2 cellular contexts compared by ENCODE assay signal in the genomic region with DNA sequence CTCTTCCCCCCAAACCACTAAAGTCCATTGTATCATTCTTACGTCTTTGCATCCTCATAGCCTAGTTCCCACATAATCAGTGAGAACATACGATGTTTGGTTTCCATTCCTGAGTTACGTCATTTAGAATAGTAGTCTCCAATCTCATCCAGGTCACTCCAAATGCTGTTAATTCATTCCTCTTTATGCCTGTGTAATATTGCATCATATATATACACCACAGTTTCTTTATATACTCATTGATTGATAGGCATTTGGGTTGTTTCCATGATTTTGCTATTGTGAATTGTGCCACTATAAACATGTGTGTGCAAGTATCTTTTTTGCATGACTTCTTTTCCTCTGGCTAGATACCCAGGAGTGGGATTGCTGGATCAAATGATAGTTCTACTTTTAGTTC.
TF ChIP-seq lines count a peak whose summit lies in the region.

No MANE protein-coding gene starts in this region.

TF ChIP-seq in GM12891, 5 proteins besides CTCF, POLR2A, EP300 and RAD21:
- no peak for TF ChIP-seq PAX5 (IDR thresholded peaks at IDR 0.05; ENCODE audit: insufficient read depth, low read length, severe bottlenecking)
- TF ChIP-seq TAF1 (IDR thresholded peaks at IDR 0.05; ENCODE audit: low read depth, low read length) = no peak
- no peak for TF ChIP-seq POLR2AphosphoS5 (IDR thresholded peaks at IDR 0.05; ENCODE audit: low read depth, low read length)
- TF ChIP-seq SPI1 (IDR thresholded peaks at IDR 0.05; ENCODE audit: low read depth, low read length) = no peak
- TF ChIP-seq POU2F2 (IDR thresholded peaks at IDR 0.05; ENCODE audit: low read depth, low read length) = no peak

TF ChIP-seq in K562, 482 proteins besides CTCF, POLR2A, EP300 and RAD21:
- TF ChIP-seq CEBPB (tag; IDR thresholded peaks at IDR 0.05) (peak; percentile 31; the same call in 1 of the 2 replicates), CEBPG (CRISPR knock-in tag; IDR thresholded peaks at IDR 0.05) (no peak), CEBPG (tag; conservative IDR thresholded peaks at IDR 0.05 in 1 of 2, IDR thresholded peaks at IDR 0.05 in 1 of 2) (peak; percentile 52 to 77), EHMT2 (IDR thresholded peaks at IDR 0.05) (no peak), NFIX (CRISPR knock-in tag; IDR thresholded peaks at IDR 0.05; ENCODE audit: low read depth) (no peak), POLR2AphosphoS5 (IDR thresholded peaks at IDR 0.05; ENCODE audit: control insufficient read depth, insufficient read depth, low read depth, low read length) (no peak)
- TF ChIP-seq, protein P1, sequence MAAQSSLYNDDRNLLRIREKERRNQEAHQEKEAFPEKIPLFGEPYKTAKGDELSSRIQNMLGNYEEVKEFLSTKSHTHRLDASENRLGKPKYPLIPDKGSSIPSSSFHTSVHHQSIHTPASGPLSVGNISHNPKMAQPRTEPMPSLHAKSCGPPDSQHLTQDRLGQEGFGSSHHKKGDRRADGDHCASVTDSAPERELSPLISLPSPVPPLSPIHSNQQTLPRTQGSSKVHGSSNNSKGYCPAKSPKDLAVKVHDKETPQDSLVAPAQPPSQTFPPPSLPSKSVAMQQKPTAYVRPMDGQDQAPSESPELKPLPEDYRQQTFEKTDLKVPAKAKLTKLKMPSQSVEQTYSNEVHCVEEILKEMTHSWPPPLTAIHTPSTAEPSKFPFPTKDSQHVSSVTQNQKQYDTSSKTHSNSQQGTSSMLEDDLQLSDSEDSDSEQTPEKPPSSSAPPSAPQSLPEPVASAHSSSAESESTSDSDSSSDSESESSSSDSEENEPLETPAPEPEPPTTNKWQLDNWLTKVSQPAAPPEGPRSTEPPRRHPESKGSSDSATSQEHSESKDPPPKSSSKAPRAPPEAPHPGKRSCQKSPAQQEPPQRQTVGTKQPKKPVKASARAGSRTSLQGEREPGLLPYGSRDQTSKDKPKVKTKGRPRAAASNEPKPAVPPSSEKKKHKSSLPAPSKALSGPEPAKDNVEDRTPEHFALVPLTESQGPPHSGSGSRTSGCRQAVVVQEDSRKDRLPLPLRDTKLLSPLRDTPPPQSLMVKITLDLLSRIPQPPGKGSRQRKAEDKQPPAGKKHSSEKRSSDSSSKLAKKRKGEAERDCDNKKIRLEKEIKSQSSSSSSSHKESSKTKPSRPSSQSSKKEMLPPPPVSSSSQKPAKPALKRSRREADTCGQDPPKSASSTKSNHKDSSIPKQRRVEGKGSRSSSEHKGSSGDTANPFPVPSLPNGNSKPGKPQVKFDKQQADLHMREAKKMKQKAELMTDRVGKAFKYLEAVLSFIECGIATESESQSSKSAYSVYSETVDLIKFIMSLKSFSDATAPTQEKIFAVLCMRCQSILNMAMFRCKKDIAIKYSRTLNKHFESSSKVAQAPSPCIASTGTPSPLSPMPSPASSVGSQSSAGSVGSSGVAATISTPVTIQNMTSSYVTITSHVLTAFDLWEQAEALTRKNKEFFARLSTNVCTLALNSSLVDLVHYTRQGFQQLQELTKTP (IDR thresholded peaks at IDR 0.05; ENCODE audit: low read depth in 1 of 2, partially characterized antibody in 2 of 2) = no peak
- TF ChIP-seq, protein P2, sequence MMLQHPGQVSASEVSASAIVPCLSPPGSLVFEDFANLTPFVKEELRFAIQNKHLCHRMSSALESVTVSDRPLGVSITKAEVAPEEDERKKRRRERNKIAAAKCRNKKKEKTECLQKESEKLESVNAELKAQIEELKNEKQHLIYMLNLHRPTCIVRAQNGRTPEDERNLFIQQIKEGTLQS (IDR thresholded peaks at IDR 0.05) = peak; percentile 15; the same call in 1 of the 2 replicates
- TF ChIP-seq, protein P2 (CRISPR knock-in tag; conservative IDR thresholded peaks at IDR 0.05) = no peak
TF ChIP-seq in K562: peak in this region for 3.
